In genomic region chr15:78937132-78937739, GRCh38 we compare ENCODE assay signal across 12 cellular contexts. TPM values are rescaled to one million over a fixed set of nuclear protein-coding genes. Genes with fewer than 3 reads are reported as not detected.
A peak's percentile ranks its signal among the peaks of the same experiment; 100 is the strongest.
DNase-seq lines count a peak whose midpoint lies in the region; ATAC-seq and TF ChIP-seq lines count a peak whose summit lies in the region.
"Had no signal": no experiment of that assay in that cellular context is flagged by ENCODE, and none has a peak within 500 bp of the region (broad histone marks: within the 10 kb centered on the region; RNA-seq: fewer than 3 reads in every experiment).

No MANE protein-coding gene starts in this region.

- 32 to 38% methylated on average over 12 to 14 of the region's 14 CpGs for WGBS in tibial nerve, 2 donors

- TF ChIP-seq CTCF in activated CD8-positive, alpha-beta T cell treated with anti-CD3 and anti-CD28 coated beads for 36 hours (IDR thresholded peaks at IDR 0.05), result no peak
- no peak for TF ChIP-seq CTCF in right atrium auricular region (IDR thresholded peaks at IDR 0.05)
- no peak for TF ChIP-seq CTCF in tibial nerve (IDR thresholded peaks at IDR 0.05)
- TF ChIP-seq CTCF in foreskin keratinocyte (conservative IDR thresholded peaks at IDR 0.05), result no peak

- POLR2A ChIA-PET in activated CD8-positive, alpha-beta T cell treated with anti-CD3 and anti-CD28 coated beads for 36 hours (lab: Charles Lee), result no interaction called here

- H3K36me3 ChIP-seq in right atrium auricular region (peaks cover 6% of the 10 kb centered on the region), tibial nerve (peaks cover 0 to 10% (median 8%) of the 10 kb centered on the region in 3 donors)

- no peaks in the 10 kb centered on the region for H3K9me3 ChIP-seq in right atrium auricular region
- H3K9me3 ChIP-seq in tibial nerve, result no peaks in the 10 kb centered on the region
- H3K9me3 ChIP-seq: SK-N-SH had no signal

- peak in 1 of 2 donors; percentile 60 for TF ChIP-seq EP300 in tibial nerve (IDR thresholded peaks at IDR 0.05)

- intact Hi-C loops in activated CD8-positive, alpha-beta T cell treated with anti-CD3 and anti-CD28 coated beads for 36 hours (cut with micrococcal nuclease), result no loop called here

- H3K27me3 ChIP-seq in right atrium auricular region, result no peaks in the 10 kb centered on the region
- H3K27me3 ChIP-seq in tibial nerve, result no peaks in the 10 kb centered on the region
- peaks cover 32% of the 10 kb centered on the region for H3K27me3 ChIP-seq in foreskin keratinocyte

- peaks cover 29% of the 10 kb centered on the region for H3K4me1 Mint-ChIP-seq in activated T-cell treated with anti-CD3 and anti-CD28 coated beads, Interleukin-2, amount 50 U/mL, for 72 hours (ENCODE audit: low read depth)
- peaks cover 26% of the 10 kb centered on the region for H3K4me1 Mint-ChIP-seq in activated T-cell treated with anti-CD3 and anti-CD28 coated beads, Interleukin-2, amount 50 U/mL, for 4 hours (ENCODE audit: low read depth)
- peaks cover 26% of the 10 kb centered on the region for H3K4me1 Mint-ChIP-seq in activated CD8-positive, alpha-beta T cell treated with anti-CD3 and anti-CD28 coated beads for 36 hours (ENCODE audit: low read depth)

- peak overlapping the region; percentile 23 to 34 for H3K4me3 Mint-ChIP-seq in activated T-cell treated with anti-CD3 and anti-CD28 coated beads, Interleukin-2, amount 50 U/mL, for 72 hours
- H3K4me3 Mint-ChIP-seq in activated T-cell treated with anti-CD3 and anti-CD28 coated beads, Interleukin-2, amount 50 U/mL, for 4 hours, result no peak overlapping the region
- no peak overlapping the region for H3K4me3 Mint-ChIP-seq in activated CD8-positive, alpha-beta T cell treated with anti-CD3 and anti-CD28 coated beads for 36 hours

- TF ChIP-seq POLR2A in tibial nerve (IDR thresholded peaks at IDR 0.05), result no peak

- peaks cover 1 to 2% of the 10 kb centered on the region in 2 donors for H3K36me3 Mint-ChIP-seq in activated T-cell treated with anti-CD3 and anti-CD28 coated beads, Interleukin-2, amount 50 U/mL, for 72 hours (ENCODE audit: insufficient read depth in 2 of 2)
- H3K36me3 Mint-ChIP-seq in activated T-cell treated with anti-CD3 and anti-CD28 coated beads, Interleukin-2, amount 50 U/mL, for 4 hours (ENCODE audit: insufficient read depth), result peaks cover 7% of the 10 kb centered on the region
- peaks cover 4% of the 10 kb centered on the region for H3K36me3 Mint-ChIP-seq in activated CD8-positive, alpha-beta T cell treated with anti-CD3 and anti-CD28 coated beads for 36 hours (ENCODE audit: low read depth)

- DNase-seq in activated T-cell treated with anti-CD3 and anti-CD28 coated beads, Interleukin-2, amount 50 U/mL, for 72 hours, result peak; percentile 19 to 26
- DNase-seq in activated T-cell treated with anti-CD3 and anti-CD28 coated beads, Interleukin-2, amount 50 U/mL, for 4 hours, result no peak
- DNase-seq in activated CD8-positive, alpha-beta T cell treated with anti-CD3 and anti-CD28 coated beads for 36 hours, result peak; percentile 54
- DNase-seq in right atrium auricular region (ENCODE audit: low spot score), result peak; percentile 60
- DNase-seq in tibial nerve (ENCODE audit: low spot score in 2 of 2), result no peak
- no peak for DNase-seq in foreskin keratinocyte
- DNase-seq: kidney glomerular epithelial cell, NCI-H187 treated with DMSO at 0.1 percent for 48 hours, SK-N-SH, small intestine had no signal

- ATAC-seq in activated T-cell treated with anti-CD3 and anti-CD28 coated beads, Interleukin-2, amount 50 U/mL, for 72 hours (replicated peaks in 1 of 2), result peak; percentile 28 to 30
- ATAC-seq in activated T-cell treated with anti-CD3 and anti-CD28 coated beads, Interleukin-2, amount 50 U/mL, for 4 hours, result no peak
- ATAC-seq in activated CD8-positive, alpha-beta T cell treated with anti-CD3 and anti-CD28 coated beads for 36 hours, result peak; percentile 72
- ATAC-seq in HG02885 (IDR thresholded peaks at IDR 0.05; ENCODE audit: poor library complexity, unreplicated experiment), result no peak
- ATAC-seq in HG02970 (IDR thresholded peaks at IDR 0.05; ENCODE audit: low FRiP score, unreplicated experiment), result no peak
- no peak for ATAC-seq in foreskin keratinocyte

- H3K27ac Mint-ChIP-seq in activated T-cell treated with anti-CD3 and anti-CD28 coated beads, Interleukin-2, amount 50 U/mL, for 72 hours, result peak overlapping the region; percentile 27
- peak overlapping the region; percentile 55 for H3K27ac Mint-ChIP-seq in activated CD8-positive, alpha-beta T cell treated with anti-CD3 and anti-CD28 coated beads for 36 hours

- H3K4me3 ChIP-seq in right atrium auricular region (no peak overlapping the region), tibial nerve (no peak overlapping the region)

- H3K9me3 Mint-ChIP-seq in activated T-cell treated with anti-CD3 and anti-CD28 coated beads, Interleukin-2, amount 50 U/mL, for 72 hours, result no peaks in the 10 kb centered on the region
- H3K9me3 Mint-ChIP-seq in activated T-cell treated with anti-CD3 and anti-CD28 coated beads, Interleukin-2, amount 50 U/mL, for 4 hours, result no peaks in the 10 kb centered on the region
- no peaks in the 10 kb centered on the region for H3K9me3 Mint-ChIP-seq in activated CD8-positive, alpha-beta T cell treated with anti-CD3 and anti-CD28 coated beads for 36 hours

- H3K27me3 Mint-ChIP-seq in activated T-cell treated with anti-CD3 and anti-CD28 coated beads, Interleukin-2, amount 50 U/mL, for 72 hours (ENCODE audit: low read depth), result peaks cover 8% of the 10 kb centered on the region
- peaks cover 9% of the 10 kb centered on the region for H3K27me3 Mint-ChIP-seq in activated T-cell treated with anti-CD3 and anti-CD28 coated beads, Interleukin-2, amount 50 U/mL, for 4 hours (ENCODE audit: low read depth)
- H3K27me3 Mint-ChIP-seq in activated CD8-positive, alpha-beta T cell treated with anti-CD3 and anti-CD28 coated beads for 36 hours, result peaks cover 10% of the 10 kb centered on the region

- CTCF ChIA-PET in activated CD8-positive, alpha-beta T cell treated with anti-CD3 and anti-CD28 coated beads for 36 hours (lab: Charles Lee), result interaction anchor here (1.4 kb wide), 1 partner anchor 42 kb away, joined by 5 read pairs; no protein-coding TSS in a partner anchor

- H3K4me1 ChIP-seq in right atrium auricular region (peaks cover 0 to 51% of the 10 kb centered on the region in 2 donors), tibial nerve (peaks cover 0 to 68% (median 27%) of the 10 kb centered on the region in 4 donors), foreskin keratinocyte (no peaks in the 10 kb centered on the region)

- H3K27ac ChIP-seq in right atrium auricular region (peak overlapping the region; percentile 38 to 46), tibial nerve (peak overlapping the region; percentile 53 to 80 (median 64)), foreskin keratinocyte (no peak overlapping the region)

RNA-seq across cellular contexts. Expression of gene CTSH, which starts 7.6 kb away (rescaled TPM):
- 10 to 100 TPM in 1 of 2 donors, 1 to 10 TPM in 1; 7.1 to 33.1 TPM for total RNA-seq in activated T-cell treated with anti-CD3 and anti-CD28 coated beads, Interleukin-2, amount 50 U/mL, for 72 hours
- 10 to 100 TPM in 2 of 3 donors, 1 to 10 TPM in 1; 6.6 to 23.7 (median 16.4) TPM for total RNA-seq in activated T-cell treated with anti-CD3 and anti-CD28 coated beads, Interleukin-2, amount 50 U/mL, for 4 hours
- total RNA-seq in activated CD8-positive, alpha-beta T cell treated with anti-CD3 and anti-CD28 coated beads for 36 hours, result 10 to 100 TPM; 13.2 to 14.1 TPM
- total RNA-seq in right atrium auricular region (100 to 1,000 TPM in 1 of 2 donors, 10 to 100 TPM in 1; 51.0 to 114 TPM), tibial nerve (100 to 1,000 TPM in 3 of 4 donors, 10 to 100 TPM in 1; 73.8 to 333 (median 239) TPM), foreskin keratinocyte (5.9 and 9.1 TPM in 2 replicates)
- polyA plus RNA-seq in foreskin keratinocyte, result 9.2 and 10.7 TPM in 2 replicates

Comparison
In these comparisons a context has a peak if more than half of its experiments do, and no peak if none do; other contexts are left out.
1. ATAC-seq: peak in activated T-cell treated with anti-CD3 and anti-CD28 coated beads, Interleukin-2, amount 50 U/mL, for 72 hours (2 of 2) and activated CD8-positive, alpha-beta T cell treated with anti-CD3 and anti-CD28 coated beads for 36 hours (single experiment); none in activated T-cell treated with anti-CD3 and anti-CD28 coated beads, Interleukin-2, amount 50 U/mL, for 4 hours (0 of 2), HG02885 (single experiment), HG02970 (single experiment) and foreskin keratinocyte (single experiment).
2. DNase-seq: peak in activated T-cell treated with anti-CD3 and anti-CD28 coated beads, Interleukin-2, amount 50 U/mL, for 72 hours (2 of 2), activated CD8-positive, alpha-beta T cell treated with anti-CD3 and anti-CD28 coated beads for 36 hours (single experiment) and right atrium auricular region (single experiment); none in activated T-cell treated with anti-CD3 and anti-CD28 coated beads, Interleukin-2, amount 50 U/mL, for 4 hours (single experiment), tibial nerve (0 of 2) and foreskin keratinocyte (0 of 2).
3. H3K4me3 Mint-ChIP-seq: peak in activated T-cell treated with anti-CD3 and anti-CD28 coated beads, Interleukin-2, amount 50 U/mL, for 72 hours (2 of 2); none in activated T-cell treated with anti-CD3 and anti-CD28 coated beads, Interleukin-2, amount 50 U/mL, for 4 hours (single experiment) and activated CD8-positive, alpha-beta T cell treated with anti-CD3 and anti-CD28 coated beads for 36 hours (single experiment).